In genomic region chr19:56170261-56170660, GRCh38 we compare ENCODE assay signal across 1 cellular context.
TF ChIP-seq lines count a peak whose summit lies in the region.

No MANE protein-coding gene starts in this region.

TF ChIP-seq in SK-N-SH treated with all-trans-retinoic acid at 6 μM for 48 hours, 23 proteins besides CTCF, POLR2A, EP300 and RAD21 (continued from another document):
- TF ChIP-seq PATZ1 (CRISPR knock-in tag; IDR thresholded peaks at IDR 0.05; ENCODE audit: borderline replicate concordance) = no peak
- no peak for TF ChIP-seq BACH2 (CRISPR knock-in tag; IDR thresholded peaks at IDR 0.05; ENCODE audit: borderline replicate concordance)
- TF ChIP-seq CSDC2 (CRISPR knock-in tag; IDR thresholded peaks at IDR 0.05) = no peak
- TF ChIP-seq TCF4 (CRISPR knock-in tag; IDR thresholded peaks at IDR 0.05; ENCODE audit: borderline replicate concordance) = no peak
- no peak for TF ChIP-seq OSR1 (CRISPR knock-in tag; IDR thresholded peaks at IDR 0.05)
- TF ChIP-seq TOX (CRISPR knock-in tag; IDR thresholded peaks at IDR 0.05; ENCODE audit: borderline replicate concordance) = no peak
- TF ChIP-seq CREB5 (CRISPR knock-in tag; IDR thresholded peaks at IDR 0.05; ENCODE audit: low read depth) = no peak
- no peak for TF ChIP-seq ZNF70 (CRISPR knock-in tag; IDR thresholded peaks at IDR 0.05)
- no peak for TF ChIP-seq ZNF8 (CRISPR knock-in tag; IDR thresholded peaks at IDR 0.05)
- TF ChIP-seq ZFP3 (CRISPR knock-in tag; IDR thresholded peaks at IDR 0.05) = no peak
- no peak for TF ChIP-seq SNAI2 (CRISPR knock-in tag; IDR thresholded peaks at IDR 0.05)
- TF ChIP-seq ZC3H10 (CRISPR knock-in tag; IDR thresholded peaks at IDR 0.05) = no peak
- no peak for TF ChIP-seq POU6F1 (CRISPR knock-in tag; IDR thresholded peaks at IDR 0.05; ENCODE audit: borderline replicate concordance, low read depth)
- TF ChIP-seq ISL1 (CRISPR knock-in tag; IDR thresholded peaks at IDR 0.05) = no peak
